ENCODE assay signal across 8 cellular contexts in the genomic region with DNA sequence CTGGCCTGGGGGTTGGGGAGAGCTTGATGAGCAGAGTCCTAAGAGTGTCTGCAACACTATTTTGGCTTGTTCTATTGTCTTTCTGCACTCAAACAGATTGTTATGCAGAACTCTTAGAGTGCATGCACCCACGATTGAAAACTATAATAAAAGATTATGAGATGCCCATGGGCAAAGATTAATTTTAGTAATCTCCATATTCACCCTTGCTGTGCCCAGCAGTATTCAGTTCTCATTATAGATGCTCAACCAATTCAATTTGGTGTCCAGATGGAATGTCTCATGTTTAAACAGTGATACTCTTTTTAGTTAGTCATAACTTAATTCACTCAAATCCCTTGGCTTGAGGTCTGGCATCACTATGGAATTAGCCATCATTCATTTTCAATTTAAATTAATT.
"Had no signal": no experiment of that assay in that cellular context is flagged by ENCODE, and none has a peak within 500 bp of the region (broad histone marks: within the 10 kb centered on the region; RNA-seq: fewer than 3 reads in every experiment).

No MANE protein-coding gene starts in this region.

- H3K4me3 ChIP-seq: K562 had no signal

- H3K9ac ChIP-seq: KMS-11 had no signal

- H3K27ac ChIP-seq: HL-60, KMS-11 had no signal

- H3K4me2 ChIP-seq: KMS-11 had no signal

- FAIRE-seq: HepG2, HTR-8/SVneo, K562 had no signal

- DNase-seq: IMR-90, KBM-7, KG1 had no signal
